16 cellular contexts compared by ENCODE assay signal in the genomic region with DNA sequence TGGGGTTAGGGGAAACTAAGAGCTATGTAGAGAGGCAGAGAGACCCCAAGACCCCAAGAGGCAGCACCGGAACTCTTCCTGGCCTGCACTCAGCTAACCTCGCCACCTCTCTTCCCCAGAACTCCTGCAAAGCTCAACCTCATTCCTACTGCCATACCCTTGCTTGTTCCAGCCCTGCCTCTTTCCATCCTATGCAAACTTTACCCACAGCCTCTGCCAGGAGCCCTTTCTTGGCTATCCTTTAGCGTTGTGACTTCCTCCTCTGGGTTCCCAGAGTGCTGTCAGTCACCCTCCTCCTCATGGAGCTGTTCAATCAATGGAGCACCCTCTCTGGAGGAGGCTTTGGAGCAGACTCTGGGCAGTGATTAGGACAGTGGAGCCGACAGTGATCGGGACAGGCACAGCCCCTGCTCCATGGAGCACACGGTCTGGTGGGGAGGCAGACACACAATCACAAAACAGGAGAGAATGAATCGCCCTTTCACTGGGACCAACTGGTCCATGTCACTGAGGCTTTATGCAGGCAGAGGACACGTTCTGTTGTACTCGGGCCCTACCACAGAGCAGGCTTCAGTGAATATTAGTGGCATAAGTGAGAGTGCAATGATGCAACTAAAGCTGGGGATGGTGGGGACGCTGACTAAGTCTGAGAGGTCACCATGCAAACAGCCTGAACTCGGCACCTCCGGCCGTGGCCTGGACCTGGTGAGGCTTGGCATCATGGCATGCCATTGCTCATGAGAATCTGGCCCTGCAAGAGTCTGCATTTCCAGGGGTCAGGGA. TPM values are rescaled to one million over a fixed set of nuclear protein-coding genes. Genes with fewer than 3 reads are reported as not detected.
DNase-seq lines count a peak whose midpoint lies in the region; ATAC-seq, FAIRE-seq and TF ChIP-seq lines count a peak whose summit lies in the region.
"Had no signal": no experiment of that assay in that cellular context is flagged by ENCODE, and none has a peak within 500 bp of the region (broad histone marks: within the 10 kb centered on the region; RNA-seq: fewer than 3 reads in every experiment).

No MANE protein-coding gene starts in this region.

- peaks cover 20% of the 10 kb centered on the region for H3K79me1 ChIP-seq in trophoblast cell (ENCODE audit: low read length)
- H3K79me1 ChIP-seq in mesendoderm (ENCODE audit: low read length): no peaks in the 10 kb centered on the region
- H3K79me1 ChIP-seq in mesenchymal stem cell (replicated peaks; ENCODE audit: low read length, poor library complexity, severe bottlenecking): no peaks in the 10 kb centered on the region

- peak overlapping the region; percentile 72 for H2BK12ac ChIP-seq in trophoblast cell (ENCODE audit: low read length)
- H2BK12ac ChIP-seq in mesenchymal stem cell (ENCODE audit: low read length in 2 of 2): no peak overlapping the region

- H3K4me3 ChIP-seq in GM12878: no peak overlapping the region
- H3K4me3 ChIP-seq in trophoblast cell (ENCODE audit: low read depth, low read length): no peak overlapping the region
- H3K4me3 ChIP-seq in OCI-LY7 (ENCODE audit: low read depth, low read length, poor library complexity, severe bottlenecking): no peak overlapping the region
- H3K4me3 ChIP-seq in mesendoderm (ENCODE audit: low read length): no peak overlapping the region
- H3K4me3 ChIP-seq in mesenchymal stem cell (ENCODE audit: insufficient read depth in 1 of 2, low read depth in 1 of 2, low read length in 2 of 2): no peak overlapping the region
- H3K4me3 ChIP-seq: ascending aorta, spleen had no signal

- H2BK120ac ChIP-seq in trophoblast cell (ENCODE audit: insufficient read depth, low read length, poor library complexity) (peak overlapping the region; percentile 36), mesendoderm (ENCODE audit: low read depth, low read length) (no peak overlapping the region), mesenchymal stem cell (ENCODE audit: low read depth, low read length) (no peak overlapping the region)

- H2BK15ac ChIP-seq in mesendoderm (replicated peaks; ENCODE audit: low read depth): no peak overlapping the region
- no peak overlapping the region for H2BK15ac ChIP-seq in mesenchymal stem cell (ENCODE audit: low read depth, poor library complexity, severe bottlenecking)

- TF ChIP-seq CTCF in GM12878 (IDR thresholded peaks at IDR 0.05 in 2 of 3, conservative IDR thresholded peaks at IDR 0.05 in 1 of 3; ENCODE audit: control insufficient read depth in 2 of 3, extremely low read depth in 1 of 3, insufficient read depth in 1 of 3, low read depth in 3 of 3, low read length in 3 of 3): no peak
- TF ChIP-seq CTCF in OCI-LY7 (conservative IDR thresholded peaks at IDR 0.05; ENCODE audit: low read length): no peak

- no peak overlapping the region for H4K5ac ChIP-seq in mesendoderm (ENCODE audit: low read length)

- intact Hi-C loops in GM12878 (cut with micrococcal nuclease; ENCODE audit: unreplicated experiment): no loop called here
- intact Hi-C loops in OCI-LY7 (cut with micrococcal nuclease; ENCODE audit: unreplicated experiment): no loop called here

- H4K91ac ChIP-seq in trophoblast cell (ENCODE audit: low read depth, low read length): peak overlapping the region; percentile 85
- H4K91ac ChIP-seq in mesenchymal stem cell (ENCODE audit: low read length): no peak overlapping the region

- CTCF ChIA-PET in GM12878 (lab: Yijun Ruan, JAX) (interaction anchor here (0.9 to 3.0 kb wide), 8 partner anchors 8 to 104 kb away, joined by 3 to 20 read pairs (median 8); no protein-coding TSS in a partner anchor), OCI-LY7 (lab: Charles Lee; ENCODE audit: unreplicated experiment) (interaction anchor here (0.6 kb wide), 2 partner anchors 16 to 1556 kb away, joined by 3 to 7 read pairs; no protein-coding TSS in a partner anchor)

- peaks cover 38% of the 10 kb centered on the region for H3K4me1 ChIP-seq in GM12878 (ENCODE audit: control insufficient read depth, insufficient read depth, low read length)
- H3K4me1 ChIP-seq in trophoblast cell (ENCODE audit: control insufficient read depth in 1 of 2, insufficient read depth in 2 of 2, low read length in 2 of 2): peaks cover 34 to 35% of the 10 kb centered on the region in 2 experiments
- H3K4me1 ChIP-seq in OCI-LY7 (ENCODE audit: insufficient read depth, low read length, poor library complexity, severe bottlenecking): peaks cover 13% of the 10 kb centered on the region
- H3K4me1 ChIP-seq in mesendoderm (ENCODE audit: control insufficient read depth, low read depth, low read length): no peaks in the 10 kb centered on the region
- peaks cover 7% of the 10 kb centered on the region for H3K4me1 ChIP-seq in mesenchymal stem cell (ENCODE audit: control insufficient read depth, insufficient read depth, low read depth, low read length)

- H3K9me3 ChIP-seq in GM12878 (replicated peaks; ENCODE audit: control insufficient read depth, insufficient read depth, low read length) (no peaks in the 10 kb centered on the region), trophoblast cell (ENCODE audit: insufficient read depth, low read depth, low read length) (no peaks in the 10 kb centered on the region), OCI-LY7 (ENCODE audit: low read length) (no peaks in the 10 kb centered on the region), mesenchymal stem cell (ENCODE audit: control insufficient read depth, low read length) (no peaks in the 10 kb centered on the region)
- H3K9me3 ChIP-seq: ascending aorta, BE2C, spleen had no signal

- H3K79me2 ChIP-seq in GM12878 (ENCODE audit: control insufficient read depth, insufficient read depth, low read length): no peaks in the 10 kb centered on the region
- H3K79me2 ChIP-seq in trophoblast cell (ENCODE audit: control insufficient read depth, insufficient read depth, low read length, poor library complexity): no peaks in the 10 kb centered on the region
- H3K79me2 ChIP-seq in OCI-LY7 (ENCODE audit: insufficient read depth, low read depth, low read length): no peaks in the 10 kb centered on the region
- H3K79me2 ChIP-seq in mesendoderm (ENCODE audit: control insufficient read depth, insufficient read depth, low read length): no peaks in the 10 kb centered on the region

- H3K27ac ChIP-seq in GM12878 (ENCODE audit: control insufficient read depth, insufficient read depth): no peak overlapping the region; the same call in 1 of the 2 replicates
- H3K27ac ChIP-seq in trophoblast cell (ENCODE audit: low read depth, low read length): peak overlapping the region; percentile 13
- H3K27ac ChIP-seq in OCI-LY7 (ENCODE audit: low read depth, low read length, poor library complexity, severe bottlenecking): no peak overlapping the region
- H3K27ac ChIP-seq in mesendoderm (ENCODE audit: low read depth, low read length): no peak overlapping the region
- H3K27ac ChIP-seq in mesenchymal stem cell (ENCODE audit: low read length, poor library complexity, severe bottlenecking): no peak overlapping the region
- H3K27ac ChIP-seq: ascending aorta, spleen had no signal

- no peaks in the 10 kb centered on the region for H3K36me3 ChIP-seq in GM12878 (ENCODE audit: control insufficient read depth in 2 of 2, insufficient read depth in 2 of 2, low read length in 1 of 2)
- no peaks in the 10 kb centered on the region for H3K36me3 ChIP-seq in trophoblast cell (ENCODE audit: control insufficient read depth in 1 of 2, insufficient read depth in 2 of 2, low read length in 2 of 2)
- H3K36me3 ChIP-seq in OCI-LY7 (ENCODE audit: insufficient read depth, low read length): no peaks in the 10 kb centered on the region
- no peaks in the 10 kb centered on the region for H3K36me3 ChIP-seq in mesendoderm (ENCODE audit: control insufficient read depth, insufficient read depth, low read length)
- no peaks in the 10 kb centered on the region for H3K36me3 ChIP-seq in mesenchymal stem cell (ENCODE audit: control insufficient read depth in 1 of 2, insufficient read depth in 2 of 2, low read depth in 1 of 2, low read length in 2 of 2)
- H3K36me3 ChIP-seq: ascending aorta, BE2C, spleen had no signal

- SMC1A ChIA-PET in GM12878 (lab: Charles Lee; ENCODE audit: uncharacterized antibody, unreplicated experiment): interaction anchor here (0.7 to 2.1 kb wide), 8 partner anchors 8 to 114 kb away, joined by 3 to 8 read pairs (median 4); no protein-coding TSS in a partner anchor

- peak overlapping the region; percentile 50 for H4K12ac ChIP-seq in trophoblast cell (ENCODE audit: low read depth, low read length)

- H4K20me1 ChIP-seq in GM12878 (ENCODE audit: control insufficient read depth, insufficient read depth): no peaks in the 10 kb centered on the region
- no peaks in the 10 kb centered on the region for H4K20me1 ChIP-seq in OCI-LY7 (ENCODE audit: insufficient read depth, low read length)

- POLR2A ChIA-PET in GM12878 (lab: Charles Lee) (interaction anchor here (1.5 to 1.6 kb wide), 2 partner anchors 17 to 134 kb away, joined by 3 to 4 read pairs; no protein-coding TSS in a partner anchor), OCI-LY7 (lab: Charles Lee) (interaction anchor here (0.5 to 1.1 kb wide), 3 partner anchors 14 to 31 kb away, joined by 3 to 4 read pairs (median 3); no protein-coding TSS in a partner anchor)

- TF ChIP-seq POLR2A in GM12891 (IDR thresholded peaks at IDR 0.05; ENCODE audit: low read depth, low read length): no peak
- TF ChIP-seq POLR2A in GM12878 (IDR thresholded peaks at IDR 0.05; ENCODE audit: low read depth, low read length): no peak

- H3K14ac ChIP-seq in trophoblast cell (ENCODE audit: low read length): peak overlapping the region; percentile 65
- H3K14ac ChIP-seq in mesenchymal stem cell (ENCODE audit: low read length in 2 of 2): no peak overlapping the region

- peak in 1 of 2 experiments; percentile 64; a peak in 2 of 4 replicates for TF ChIP-seq EP300 in GM12878 (IDR thresholded peaks at IDR 0.05; ENCODE audit: borderline replicate concordance in 1 of 2, control insufficient read depth in 1 of 2, low read depth in 2 of 2, low read length in 2 of 2)

- H3K18ac ChIP-seq in trophoblast cell (ENCODE audit: low read length) (peak overlapping the region; percentile 62), mesendoderm (ENCODE audit: low read length) (no peak overlapping the region), mesenchymal stem cell (ENCODE audit: low read depth in 1 of 2, low read length in 2 of 2) (no peak overlapping the region)

- peak overlapping the region; percentile 24 for H3K4ac ChIP-seq in trophoblast cell (ENCODE audit: low read depth, low read length)
- H3K4ac ChIP-seq in mesendoderm (ENCODE audit: low read depth, low read length): no peak overlapping the region
- no peak overlapping the region for H3K4ac ChIP-seq in mesenchymal stem cell (ENCODE audit: low read depth in 1 of 2, low read length in 2 of 2)

- H4K8ac ChIP-seq in trophoblast cell (ENCODE audit: low read depth, low read length): peak overlapping the region; percentile 56
- no peak overlapping the region for H4K8ac ChIP-seq in mesendoderm (ENCODE audit: low read depth, low read length)
- H4K8ac ChIP-seq in mesenchymal stem cell (ENCODE audit: low read length): no peak overlapping the region

- no peak for TF ChIP-seq RAD21 in GM12878 (IDR thresholded peaks at IDR 0.05; ENCODE audit: insufficient read depth, low read depth, low read length)

- H2AK5ac ChIP-seq in trophoblast cell (ENCODE audit: low read length): peak overlapping the region; percentile 71
- no peak overlapping the region for H2AK5ac ChIP-seq in mesendoderm (ENCODE audit: low read length)
- no peak overlapping the region for H2AK5ac ChIP-seq in mesenchymal stem cell (ENCODE audit: low read length, severe bottlenecking)

- H2BK5ac ChIP-seq in trophoblast cell (ENCODE audit: low read depth, low read length, poor library complexity) (peak overlapping the region; percentile 8), mesendoderm (ENCODE audit: low read length) (no peak overlapping the region), mesenchymal stem cell (ENCODE audit: low read depth, low read length, poor library complexity, severe bottlenecking) (no peak overlapping the region)

- H3K56ac ChIP-seq in mesendoderm (ENCODE audit: low read length): no peak overlapping the region

- DNase-seq in GM12891 (ENCODE audit: insufficient read length, low spot score) (no peak), GM12878 (ENCODE audit: low read depth, low spot score) (peak; percentile 68), trophoblast cell (peak in 1 of 2 donors; percentile 90), OCI-LY7 (ENCODE audit: low spot score) (no peak), mesendoderm (no peak), NCI-H1417 (lab: John Stamatoyannopoulos, UW) (no peak), mesenchymal stem cell (no peak)
- DNase-seq: activated CD4-positive, CD25-positive, alpha-beta regulatory T cell; activated T-cell treated with anti-CD3 and anti-CD28 coated beads, Interleukin-2, amount 50 U/mL, for 48 hours; BE2C; spleen had no signal

- H3K9me2 ChIP-seq in OCI-LY7 (ENCODE audit: insufficient read depth, low read length): no peaks in the 10 kb centered on the region

- ATAC-seq in HG03066 (IDR thresholded peaks at IDR 0.05; ENCODE audit: low read depth, unreplicated experiment) (peak; percentile 56), GM12878 (peak; percentile 90)

- H2AFZ ChIP-seq in GM12878 (ENCODE audit: control insufficient read depth, low read depth, low read length) (peak overlapping the region; percentile 12; the same call in 1 of the 2 replicates), trophoblast cell (ENCODE audit: insufficient read depth, low read length, poor library complexity) (no peak overlapping the region), OCI-LY7 (ENCODE audit: low read length) (no peak overlapping the region), mesenchymal stem cell (ENCODE audit: low read depth, low read length) (no peak overlapping the region)

- in situ Hi-C loops in GM12878 (cut with MboI): loop anchor here (25.0 kb wide), 1 partner anchor 356 kb away; no protein-coding TSS in a partner anchor

- 17% methylated on average over 13 of the region's 13 CpGs for WGBS in GM12878 (ENCODE audit: insufficient coverage, insufficient replicate concordance, low lambda C conversion rate, missing lambda C conversion rate)
- WGBS in trophoblast cell (ENCODE audit: extremely low coverage, insufficient coverage, insufficient read length): no CpG with 5 or more reads among the region's 13 CpGs
- WGBS in mesendoderm (ENCODE audit: extremely low coverage, insufficient coverage, low lambda C conversion rate): no CpG with 5 or more reads among the region's 13 CpGs
- 86% methylated on average over 13 of the region's 13 CpGs for WGBS in mesenchymal stem cell

- H3K4me2 ChIP-seq in GM12878 (ENCODE audit: control insufficient read depth, insufficient read depth) (peak overlapping the region; percentile 54), trophoblast cell (ENCODE audit: low read length) (no peak overlapping the region), OCI-LY7 (ENCODE audit: low read length) (no peak overlapping the region), mesendoderm (ENCODE audit: low read length) (no peak overlapping the region), mesenchymal stem cell (ENCODE audit: low read length, poor library complexity, severe bottlenecking) (no peak overlapping the region)

- H3K9ac ChIP-seq in GM12878 (ENCODE audit: control insufficient read depth, insufficient read depth, low read length): no peak overlapping the region
- no peak overlapping the region for H3K9ac ChIP-seq in trophoblast cell (ENCODE audit: low read length)
- no peak overlapping the region for H3K9ac ChIP-seq in mesendoderm (ENCODE audit: low read length)
- H3K9ac ChIP-seq in mesenchymal stem cell (ENCODE audit: low read length): no peak overlapping the region

- BruUV-seq in GM12878 (replicated peaks; lab: Mats Ljungman, UMichigan) (no TSS peak), OCI-LY7 (replicated peaks; lab: Mats Ljungman, UMichigan) (no TSS peak)

- RAD21 ChIA-PET in GM12878 (lab: Charles Lee; ENCODE audit: unreplicated experiment): interaction anchor here (1.0 to 2.6 kb wide), 4 partner anchors 21 to 95 kb away, joined by 4 to 7 read pairs (median 4); no protein-coding TSS in a partner anchor

- H3K27me3 ChIP-seq in GM12878 (replicated peaks in 1 of 2; ENCODE audit: control insufficient read depth in 2 of 2, insufficient read depth in 2 of 2, low read length in 1 of 2): no peaks in the 10 kb centered on the region; a peak in 1 of 4 replicates
- H3K27me3 ChIP-seq in trophoblast cell (ENCODE audit: insufficient read depth, low read length): no peaks in the 10 kb centered on the region
- no peaks in the 10 kb centered on the region for H3K27me3 ChIP-seq in mesendoderm (ENCODE audit: insufficient read depth, low read length, poor library complexity)
- peaks cover 0 to 8% of the 10 kb centered on the region in 2 experiments for H3K27me3 ChIP-seq in mesenchymal stem cell (ENCODE audit: control insufficient read depth in 1 of 2, insufficient read depth in 1 of 2, low read length in 2 of 2)
- H3K27me3 ChIP-seq: ascending aorta, BE2C, spleen had no signal

- H3K23ac ChIP-seq in trophoblast cell (ENCODE audit: low read length): no peak overlapping the region
- H3K23ac ChIP-seq in mesendoderm (ENCODE audit: low read length): no peak overlapping the region
- no peak overlapping the region for H3K23ac ChIP-seq in mesenchymal stem cell (ENCODE audit: low read length in 2 of 2)

- FAIRE-seq in GM12891 (lab: Jason Lieb, UNC) (peak; percentile 88), GM12878 (lab: Jason Lieb, UNC) (peak; percentile 88)
- FAIRE-seq: frontal cortex had no signal

RNA-seq across cellular contexts. Expression of a gene that starts 24.6 kb away (rescaled TPM):
- 0.05 TPM for polyA plus RNA-seq in GM12891 (2012; ENCODE audit: low read depth, missing spikeins)
- total RNA-seq in GM12878 (2013; cell fraction: nucleolus; rRNA removed): 1.6 and 1.8 TPM in 2 replicates
- total RNA-seq in GM12878 (2014; rRNA removed) (0.05 and 0.17 TPM in 2 replicates), GM12878 (2014; rRNA removed; fragmentation: Illumina TruSeq; extraction: Trizol) (not detected in 2 replicates), GM12878 (2021) (0.19 and 0.23 TPM in 2 replicates), OCI-LY7 (2022) (not detected in 2 replicates)
- polyA plus RNA-seq in GM12878 (2011; ENCODE audit: low read depth): not detected
- polyA plus RNA-seq in GM12878 (2011; rRNA removed) (not detected in 2 replicates), GM12878 (2014; fragmentation: Illumina TruSeq; extraction: Trizol) (0.03 TPM in 1 of 2 replicates, not detected in the other), GM12878 (2014; fragmentation: Nextera tagmentation; extraction: Ambion mirVana) (not detected), GM12878 (2014; rRNA removed) (0.04 TPM in 1 of 2 replicates, not detected in the other), GM12878 (2016; fragmentation: Nextera tagmentation; extraction: Ambion mirVana) (not detected)
- not detected in 2 replicates for polyA plus RNA-seq in GM12878 (2011; cell fraction: cytosol; rRNA removed)
- not detected in 2 replicates for polyA plus RNA-seq in GM12878 (2011; cell fraction: nucleus; rRNA removed)
- polyA plus RNA-seq in GM12878 (2012): 0.11 TPM in 1 of 2 replicates, not detected in the other
- not detected in 2 replicates for polyA minus RNA-seq in GM12878 (2011; rRNA and poly(A)+ RNA removed)
- not detected in 2 replicates for polyA minus RNA-seq in GM12878 (2011; cell fraction: cytosol; rRNA and poly(A)+ RNA removed)
- not detected in 2 replicates for polyA minus RNA-seq in GM12878 (2011; cell fraction: nucleus; rRNA and poly(A)+ RNA removed)
- polyA plus RNA-seq in trophoblast cell (2013): 4.4 and 4.6 TPM in 2 replicates
- not detected in 2 replicates for total RNA-seq in OCI-LY7 (2014; rRNA removed; shearing (Covaris generic))
- polyA plus RNA-seq in mesendoderm (2013, experiment 1 of 2): 0.69 TPM
- 0.78 TPM for polyA plus RNA-seq in mesendoderm (2013, experiment 2 of 2)
- polyA plus RNA-seq in mesenchymal stem cell (2013, experiment 1 of 2): 0.01 TPM
- 0.03 TPM for polyA plus RNA-seq in mesenchymal stem cell (2013, experiment 2 of 2)
- total RNA-seq: frontal cortex, G401, NCI-H460 had no signal

RNA-seq across cellular contexts. Expression of a gene that starts 51.3 kb away (rescaled TPM):
- polyA plus RNA-seq in GM12891 (2012; ENCODE audit: low read depth, missing spikeins): 30.8 TPM
- total RNA-seq in GM12878 (2013; cell fraction: nucleolus; rRNA removed): 80.2 and 85.2 TPM in 2 replicates
- total RNA-seq in GM12878 (2014; rRNA removed) (19.5 and 21.1 TPM in 2 replicates), GM12878 (2014; rRNA removed; fragmentation: Illumina TruSeq; extraction: Trizol) (39.2 and 42.5 TPM in 2 replicates), GM12878 (2021) (82.8 and 89.8 TPM in 2 replicates), OCI-LY7 (2022) (128 and 147 TPM in 2 replicates)
- 26.8 TPM for polyA plus RNA-seq in GM12878 (2011; ENCODE audit: low read depth)
- polyA plus RNA-seq in GM12878 (2011; rRNA removed) (52.7 and 68.3 TPM in 2 replicates), GM12878 (2014; fragmentation: Illumina TruSeq; extraction: Trizol) (62.4 and 70.9 TPM in 2 replicates), GM12878 (2014; fragmentation: Nextera tagmentation; extraction: Ambion mirVana) (10 to 100 TPM; 13.2 to 15.4 TPM), GM12878 (2014; rRNA removed) (43.0 and 44.6 TPM in 2 replicates), GM12878 (2016; fragmentation: Nextera tagmentation; extraction: Ambion mirVana) (10 to 100 TPM; 58.7 to 68.4 TPM)
- 34.0 and 36.1 TPM in 2 replicates for polyA plus RNA-seq in GM12878 (2011; cell fraction: cytosol; rRNA removed)
- polyA plus RNA-seq in GM12878 (2011; cell fraction: nucleus; rRNA removed): 55.8 and 56.5 TPM in 2 replicates
- 27.1 and 40.7 TPM in 2 replicates for polyA plus RNA-seq in GM12878 (2012)
- 46.8 and 48.8 TPM in 2 replicates for polyA minus RNA-seq in GM12878 (2011; rRNA and poly(A)+ RNA removed)
- polyA minus RNA-seq in GM12878 (2011; cell fraction: cytosol; rRNA and poly(A)+ RNA removed): 30.5 and 31.3 TPM in 2 replicates
- polyA minus RNA-seq in GM12878 (2011; cell fraction: nucleus; rRNA and poly(A)+ RNA removed): 36.1 and 52.3 TPM in 2 replicates
- 6.4 and 8.1 TPM in 2 replicates for polyA plus RNA-seq in trophoblast cell (2013)
- 39.0 and 48.7 TPM in 2 replicates for total RNA-seq in OCI-LY7 (2014; rRNA removed; shearing (Covaris generic))
- 4.9 TPM for polyA plus RNA-seq in mesendoderm (2013, experiment 1 of 2)
- 5.1 TPM for polyA plus RNA-seq in mesendoderm (2013, experiment 2 of 2)
- 12.8 TPM for polyA plus RNA-seq in mesenchymal stem cell (2013, experiment 1 of 2)
- polyA plus RNA-seq in mesenchymal stem cell (2013, experiment 2 of 2): 11.6 TPM
